In the genomic region with DNA sequence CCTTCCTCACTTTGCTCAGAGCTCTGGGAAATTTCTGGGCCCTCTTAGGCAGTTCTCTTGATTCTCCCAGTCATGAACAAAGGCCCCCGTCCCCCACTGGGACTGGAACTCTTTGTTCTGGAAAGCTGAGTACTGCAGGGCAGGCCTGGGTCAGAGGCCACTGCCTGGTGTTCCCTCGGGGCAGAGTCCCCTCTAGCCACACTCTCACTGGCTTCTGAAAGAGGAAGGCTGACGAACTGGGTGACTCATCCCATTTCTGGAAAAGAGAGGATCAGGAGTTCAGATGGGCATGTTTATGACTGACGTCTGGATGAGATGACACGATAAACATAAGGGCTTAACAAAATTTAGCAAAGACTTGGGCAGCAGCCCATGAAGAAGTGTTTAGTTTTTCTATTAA, we compare ENCODE assay signal across 1 cellular context.
TF ChIP-seq lines count a peak whose summit lies in the region.

No MANE protein-coding gene starts in this region.

TF ChIP-seq in K562, 482 proteins besides CTCF, POLR2A, EP300 and RAD21 (continued from another document and continues in another):
- TF ChIP-seq, protein P1, sequence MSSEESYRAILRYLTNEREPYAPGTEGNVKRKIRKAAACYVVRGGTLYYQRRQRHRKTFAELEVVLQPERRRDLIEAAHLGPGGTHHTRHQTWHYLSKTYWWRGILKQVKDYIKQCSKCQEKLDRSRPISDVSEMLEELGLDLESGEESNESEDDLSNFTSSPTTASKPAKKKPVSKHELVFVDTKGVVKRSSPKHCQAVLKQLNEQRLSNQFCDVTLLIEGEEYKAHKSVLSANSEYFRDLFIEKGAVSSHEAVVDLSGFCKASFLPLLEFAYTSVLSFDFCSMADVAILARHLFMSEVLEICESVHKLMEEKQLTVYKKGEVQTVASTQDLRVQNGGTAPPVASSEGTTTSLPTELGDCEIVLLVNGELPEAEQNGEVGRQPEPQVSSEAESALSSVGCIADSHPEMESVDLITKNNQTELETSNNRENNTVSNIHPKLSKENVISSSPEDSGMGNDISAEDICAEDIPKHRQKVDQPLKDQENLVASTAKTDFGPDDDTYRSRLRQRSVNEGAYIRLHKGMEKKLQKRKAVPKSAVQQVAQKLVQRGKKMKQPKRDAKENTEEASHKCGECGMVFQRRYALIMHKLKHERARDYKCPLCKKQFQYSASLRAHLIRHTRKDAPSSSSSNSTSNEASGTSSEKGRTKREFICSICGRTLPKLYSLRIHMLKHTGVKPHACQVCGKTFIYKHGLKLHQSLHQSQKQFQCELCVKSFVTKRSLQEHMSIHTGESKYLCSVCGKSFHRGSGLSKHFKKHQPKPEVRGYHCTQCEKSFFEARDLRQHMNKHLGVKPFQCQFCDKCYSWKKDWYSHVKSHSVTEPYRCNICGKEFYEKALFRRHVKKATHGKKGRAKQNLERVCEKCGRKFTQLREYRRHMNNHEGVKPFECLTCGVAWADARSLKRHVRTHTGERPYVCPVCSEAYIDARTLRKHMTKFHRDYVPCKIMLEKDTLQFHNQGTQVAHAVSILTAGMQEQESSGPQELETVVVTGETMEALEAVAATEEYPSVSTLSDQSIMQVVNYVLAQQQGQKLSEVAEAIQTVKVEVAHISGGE (CRISPR knock-in tag; IDR thresholded peaks at IDR 0.05), result no peak
- no peak for TF ChIP-seq ZNF507 (tag; conservative IDR thresholded peaks at IDR 0.05)
- TF ChIP-seq, protein P2, sequence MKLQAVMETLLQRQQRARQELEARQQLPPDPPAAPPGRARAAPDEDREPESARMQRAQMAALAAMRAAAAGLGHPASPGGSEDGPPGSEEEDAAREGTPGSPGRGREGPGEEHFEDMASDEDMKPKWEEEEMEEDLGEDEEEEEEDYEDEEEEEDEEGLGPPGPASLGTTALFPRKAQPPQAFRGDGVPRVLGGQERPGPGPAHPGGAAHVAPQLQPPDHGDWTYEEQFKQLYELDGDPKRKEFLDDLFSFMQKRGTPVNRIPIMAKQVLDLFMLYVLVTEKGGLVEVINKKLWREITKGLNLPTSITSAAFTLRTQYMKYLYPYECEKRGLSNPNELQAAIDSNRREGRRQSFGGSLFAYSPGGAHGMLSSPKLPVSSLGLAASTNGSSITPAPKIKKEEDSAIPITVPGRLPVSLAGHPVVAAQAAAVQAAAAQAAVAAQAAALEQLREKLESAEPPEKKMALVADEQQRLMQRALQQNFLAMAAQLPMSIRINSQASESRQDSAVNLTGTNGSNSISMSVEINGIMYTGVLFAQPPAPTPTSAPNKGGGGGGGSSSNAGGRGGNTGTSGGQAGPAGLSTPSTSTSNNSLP (IDR thresholded peaks at IDR 0.05; ENCODE audit: borderline replicate concordance, low read depth, low read length), result no peak
- TF ChIP-seq, protein P3, sequence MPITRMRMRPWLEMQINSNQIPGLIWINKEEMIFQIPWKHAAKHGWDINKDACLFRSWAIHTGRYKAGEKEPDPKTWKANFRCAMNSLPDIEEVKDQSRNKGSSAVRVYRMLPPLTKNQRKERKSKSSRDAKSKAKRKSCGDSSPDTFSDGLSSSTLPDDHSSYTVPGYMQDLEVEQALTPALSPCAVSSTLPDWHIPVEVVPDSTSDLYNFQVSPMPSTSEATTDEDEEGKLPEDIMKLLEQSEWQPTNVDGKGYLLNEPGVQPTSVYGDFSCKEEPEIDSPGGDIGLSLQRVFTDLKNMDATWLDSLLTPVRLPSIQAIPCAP (CRISPR knock-in tag; IDR thresholded peaks at IDR 0.05; ENCODE audit: borderline replicate concordance), result no peak
- TF ChIP-seq RHOXF2B (CRISPR knock-in tag; conservative IDR thresholded peaks at IDR 0.05), result no peak
- no peak for TF ChIP-seq POLR2B (IDR thresholded peaks at IDR 0.05; ENCODE audit: low read depth, partially characterized antibody)
- no peak for TF ChIP-seq ARHGAP35 (IDR thresholded peaks at IDR 0.05; ENCODE audit: partially characterized antibody)
- TF ChIP-seq, protein P4, sequence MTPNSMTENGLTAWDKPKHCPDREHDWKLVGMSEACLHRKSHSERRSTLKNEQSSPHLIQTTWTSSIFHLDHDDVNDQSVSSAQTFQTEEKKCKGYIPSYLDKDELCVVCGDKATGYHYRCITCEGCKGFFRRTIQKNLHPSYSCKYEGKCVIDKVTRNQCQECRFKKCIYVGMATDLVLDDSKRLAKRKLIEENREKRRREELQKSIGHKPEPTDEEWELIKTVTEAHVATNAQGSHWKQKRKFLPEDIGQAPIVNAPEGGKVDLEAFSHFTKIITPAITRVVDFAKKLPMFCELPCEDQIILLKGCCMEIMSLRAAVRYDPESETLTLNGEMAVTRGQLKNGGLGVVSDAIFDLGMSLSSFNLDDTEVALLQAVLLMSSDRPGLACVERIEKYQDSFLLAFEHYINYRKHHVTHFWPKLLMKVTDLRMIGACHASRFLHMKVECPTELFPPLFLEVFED (CRISPR knock-in tag; conservative IDR thresholded peaks at IDR 0.05), result no peak
- no peak for TF ChIP-seq MYNN (IDR thresholded peaks at IDR 0.05)
- no peak for TF ChIP-seq MYNN (CRISPR knock-in tag; IDR thresholded peaks at IDR 0.05)
- TF ChIP-seq, protein P5, sequence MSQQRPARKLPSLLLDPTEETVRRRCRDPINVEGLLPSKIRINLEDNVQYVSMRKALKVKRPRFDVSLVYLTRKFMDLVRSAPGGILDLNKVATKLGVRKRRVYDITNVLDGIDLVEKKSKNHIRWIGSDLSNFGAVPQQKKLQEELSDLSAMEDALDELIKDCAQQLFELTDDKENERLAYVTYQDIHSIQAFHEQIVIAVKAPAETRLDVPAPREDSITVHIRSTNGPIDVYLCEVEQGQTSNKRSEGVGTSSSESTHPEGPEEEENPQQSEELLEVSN (IDR thresholded peaks at IDR 0.05; ENCODE audit: borderline replicate concordance in 1 of 2, extremely low read depth in 1 of 2, insufficient read depth in 1 of 2, insufficient read length in 1 of 2, low read depth in 1 of 2, low read length in 1 of 2, poor library complexity in 1 of 2, severe bottlenecking in 1 of 2), result no peak
- TF ChIP-seq JUNB (CRISPR knock-in tag; conservative IDR thresholded peaks at IDR 0.05), result 0 out of 2 replicates have a peak, but pooled peaks have one; percentile 15
- TF ChIP-seq HMGN3 (IDR thresholded peaks at IDR 0.05; ENCODE audit: borderline replicate concordance, extremely low read depth, insufficient read length, low read depth, low read length), result no peak
- no peak for TF ChIP-seq FOXP1 (CRISPR knock-in tag; IDR thresholded peaks at IDR 0.05)
- TF ChIP-seq, protein P6, sequence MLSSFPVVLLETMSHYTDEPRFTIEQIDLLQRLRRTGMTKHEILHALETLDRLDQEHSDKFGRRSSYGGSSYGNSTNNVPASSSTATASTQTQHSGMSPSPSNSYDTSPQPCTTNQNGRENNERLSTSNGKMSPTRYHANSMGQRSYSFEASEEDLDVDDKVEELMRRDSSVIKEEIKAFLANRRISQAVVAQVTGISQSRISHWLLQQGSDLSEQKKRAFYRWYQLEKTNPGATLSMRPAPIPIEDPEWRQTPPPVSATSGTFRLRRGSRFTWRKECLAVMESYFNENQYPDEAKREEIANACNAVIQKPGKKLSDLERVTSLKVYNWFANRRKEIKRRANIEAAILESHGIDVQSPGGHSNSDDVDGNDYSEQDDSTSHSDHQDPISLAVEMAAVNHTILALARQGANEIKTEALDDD (IDR thresholded peaks at IDR 0.05), result no peak
- no peak for TF ChIP-seq CEBPB (tag; IDR thresholded peaks at IDR 0.05)
- no peak for TF ChIP-seq MTA3 (IDR thresholded peaks at IDR 0.05; ENCODE audit: borderline replicate concordance)
- TF ChIP-seq ZFP36 (IDR thresholded peaks at IDR 0.05; ENCODE audit: low read depth, low read length, partially characterized antibody), result no peak
- TF ChIP-seq NFIC (IDR thresholded peaks at IDR 0.05), result no peak
- TF ChIP-seq KAT8 (IDR thresholded peaks at IDR 0.05; ENCODE audit: low read depth), result no peak
- peak; percentile 32; the same call in 1 of the 2 replicates for TF ChIP-seq ATF7 (IDR thresholded peaks at IDR 0.05)
- TF ChIP-seq DACH1 (IDR thresholded peaks at IDR 0.05; ENCODE audit: partially characterized antibody), result no peak
- TF ChIP-seq TARDBP (IDR thresholded peaks at IDR 0.05), result no peak
- TF ChIP-seq, protein P7, sequence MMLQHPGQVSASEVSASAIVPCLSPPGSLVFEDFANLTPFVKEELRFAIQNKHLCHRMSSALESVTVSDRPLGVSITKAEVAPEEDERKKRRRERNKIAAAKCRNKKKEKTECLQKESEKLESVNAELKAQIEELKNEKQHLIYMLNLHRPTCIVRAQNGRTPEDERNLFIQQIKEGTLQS (IDR thresholded peaks at IDR 0.05), result peak; percentile 89
- TF ChIP-seq, protein P7 (CRISPR knock-in tag; conservative IDR thresholded peaks at IDR 0.05), result no peak
- TF ChIP-seq, protein P8, sequence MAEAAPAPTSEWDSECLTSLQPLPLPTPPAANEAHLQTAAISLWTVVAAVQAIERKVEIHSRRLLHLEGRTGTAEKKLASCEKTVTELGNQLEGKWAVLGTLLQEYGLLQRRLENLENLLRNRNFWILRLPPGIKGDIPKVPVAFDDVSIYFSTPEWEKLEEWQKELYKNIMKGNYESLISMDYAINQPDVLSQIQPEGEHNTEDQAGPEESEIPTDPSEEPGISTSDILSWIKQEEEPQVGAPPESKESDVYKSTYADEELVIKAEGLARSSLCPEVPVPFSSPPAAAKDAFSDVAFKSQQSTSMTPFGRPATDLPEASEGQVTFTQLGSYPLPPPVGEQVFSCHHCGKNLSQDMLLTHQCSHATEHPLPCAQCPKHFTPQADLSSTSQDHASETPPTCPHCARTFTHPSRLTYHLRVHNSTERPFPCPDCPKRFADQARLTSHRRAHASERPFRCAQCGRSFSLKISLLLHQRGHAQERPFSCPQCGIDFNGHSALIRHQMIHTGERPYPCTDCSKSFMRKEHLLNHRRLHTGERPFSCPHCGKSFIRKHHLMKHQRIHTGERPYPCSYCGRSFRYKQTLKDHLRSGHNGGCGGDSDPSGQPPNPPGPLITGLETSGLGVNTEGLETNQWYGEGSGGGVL (CRISPR knock-in tag; IDR thresholded peaks at IDR 0.05), result no peak
- no peak for TF ChIP-seq PTRF (tag; IDR thresholded peaks at IDR 0.05)
- no peak for TF ChIP-seq ELF4 (CRISPR knock-in tag; IDR thresholded peaks at IDR 0.05)
- TF ChIP-seq FOXA1 (IDR thresholded peaks at IDR 0.05; ENCODE audit: borderline replicate concordance), result no peak
- TF ChIP-seq HEY1 (CRISPR knock-in tag; IDR thresholded peaks at IDR 0.05; ENCODE audit: borderline replicate concordance), result no peak
- TF ChIP-seq ARID1B (IDR thresholded peaks at IDR 0.05), result peak; percentile 57; the same call in 1 of the 2 replicates
- no peak for TF ChIP-seq BDP1 (IDR thresholded peaks at IDR 0.05; ENCODE audit: insufficient read depth, insufficient read length)
- no peak for TF ChIP-seq ZNF143 (CRISPR knock-in tag; IDR thresholded peaks at IDR 0.05)
- TF ChIP-seq CAMTA2 (CRISPR knock-in tag; conservative IDR thresholded peaks at IDR 0.05), result no peak
- TF ChIP-seq, protein P9, sequence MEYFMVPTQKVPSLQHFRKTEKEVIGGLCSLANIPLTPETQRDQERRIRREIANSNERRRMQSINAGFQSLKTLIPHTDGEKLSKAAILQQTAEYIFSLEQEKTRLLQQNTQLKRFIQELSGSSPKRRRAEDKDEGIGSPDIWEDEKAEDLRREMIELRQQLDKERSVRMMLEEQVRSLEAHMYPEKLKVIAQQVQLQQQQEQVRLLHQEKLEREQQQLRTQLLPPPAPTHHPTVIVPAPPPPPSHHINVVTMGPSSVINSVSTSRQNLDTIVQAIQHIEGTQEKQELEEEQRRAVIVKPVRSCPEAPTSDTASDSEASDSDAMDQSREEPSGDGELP (CRISPR knock-in tag; IDR thresholded peaks at IDR 0.05; ENCODE audit: borderline replicate concordance), result no peak
- TF ChIP-seq PTBP1 (IDR thresholded peaks at IDR 0.05; ENCODE audit: low read depth, low read length), result no peak
- TF ChIP-seq TEAD4 (IDR thresholded peaks at IDR 0.05; ENCODE audit: low read length), result no peak
- TF ChIP-seq TEAD4 (CRISPR knock-in tag; IDR thresholded peaks at IDR 0.05; ENCODE audit: borderline replicate concordance), result no peak
- TF ChIP-seq, protein P10, sequence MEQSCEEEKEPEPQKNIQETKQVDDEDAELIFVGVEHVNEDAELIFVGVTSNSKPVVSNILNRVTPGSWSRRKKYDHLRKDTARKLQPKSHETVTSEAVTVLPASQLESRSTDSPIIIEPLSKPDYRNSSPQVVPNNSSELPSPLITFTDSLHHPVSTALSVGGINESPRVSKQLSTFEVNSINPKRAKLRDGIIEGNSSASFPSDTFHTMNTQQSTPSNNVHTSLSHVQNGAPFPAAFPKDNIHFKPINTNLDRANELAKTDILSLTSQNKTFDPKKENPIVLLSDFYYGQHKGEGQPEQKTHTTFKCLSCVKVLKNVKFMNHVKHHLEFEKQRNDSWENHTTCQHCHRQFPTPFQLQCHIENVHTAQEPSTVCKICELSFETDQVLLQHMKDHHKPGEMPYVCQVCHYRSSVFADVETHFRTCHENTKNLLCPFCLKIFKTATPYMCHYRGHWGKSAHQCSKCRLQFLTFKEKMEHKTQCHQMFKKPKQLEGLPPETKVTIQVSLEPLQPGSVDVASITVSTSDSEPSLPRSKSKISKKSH (CRISPR knock-in tag; IDR thresholded peaks at IDR 0.05), result no peak
- TF ChIP-seq, protein P11, sequence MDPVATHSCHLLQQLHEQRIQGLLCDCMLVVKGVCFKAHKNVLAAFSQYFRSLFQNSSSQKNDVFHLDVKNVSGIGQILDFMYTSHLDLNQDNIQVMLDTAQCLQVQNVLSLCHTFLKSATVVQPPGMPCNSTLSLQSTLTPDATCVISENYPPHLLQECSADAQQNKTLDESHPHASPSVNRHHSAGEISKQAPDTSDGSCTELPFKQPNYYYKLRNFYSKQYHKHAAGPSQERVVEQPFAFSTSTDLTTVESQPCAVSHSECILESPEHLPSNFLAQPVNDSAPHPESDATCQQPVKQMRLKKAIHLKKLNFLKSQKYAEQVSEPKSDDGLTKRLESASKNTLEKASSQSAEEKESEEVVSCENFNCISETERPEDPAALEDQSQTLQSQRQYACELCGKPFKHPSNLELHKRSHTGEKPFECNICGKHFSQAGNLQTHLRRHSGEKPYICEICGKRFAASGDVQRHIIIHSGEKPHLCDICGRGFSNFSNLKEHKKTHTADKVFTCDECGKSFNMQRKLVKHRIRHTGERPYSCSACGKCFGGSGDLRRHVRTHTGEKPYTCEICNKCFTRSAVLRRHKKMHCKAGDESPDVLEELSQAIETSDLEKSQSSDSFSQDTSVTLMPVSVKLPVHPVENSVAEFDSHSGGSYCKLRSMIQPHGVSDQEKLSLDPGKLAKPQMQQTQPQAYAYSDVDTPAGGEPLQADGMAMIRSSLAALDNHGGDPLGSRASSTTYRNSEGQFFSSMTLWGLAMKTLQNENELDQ (CRISPR knock-in tag; IDR thresholded peaks at IDR 0.05; ENCODE audit: borderline replicate concordance), result no peak
- TF ChIP-seq PHF20 (IDR thresholded peaks at IDR 0.05; ENCODE audit: partially characterized antibody), result no peak
- no peak for TF ChIP-seq PRMT5 (CRISPR knock-in tag; IDR thresholded peaks at IDR 0.05)
- TF ChIP-seq IFI16 (CRISPR knock-in tag; IDR thresholded peaks at IDR 0.05), result no peak
- TF ChIP-seq, protein P12, sequence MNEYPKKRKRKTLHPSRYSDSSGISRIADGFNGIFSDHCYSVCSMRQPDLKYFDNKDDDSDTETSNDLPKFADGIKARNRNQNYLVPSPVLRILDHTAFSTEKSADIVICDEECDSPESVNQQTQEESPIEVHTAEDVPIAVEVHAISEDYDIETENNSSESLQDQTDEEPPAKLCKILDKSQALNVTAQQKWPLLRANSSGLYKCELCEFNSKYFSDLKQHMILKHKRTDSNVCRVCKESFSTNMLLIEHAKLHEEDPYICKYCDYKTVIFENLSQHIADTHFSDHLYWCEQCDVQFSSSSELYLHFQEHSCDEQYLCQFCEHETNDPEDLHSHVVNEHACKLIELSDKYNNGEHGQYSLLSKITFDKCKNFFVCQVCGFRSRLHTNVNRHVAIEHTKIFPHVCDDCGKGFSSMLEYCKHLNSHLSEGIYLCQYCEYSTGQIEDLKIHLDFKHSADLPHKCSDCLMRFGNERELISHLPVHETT (CRISPR knock-in tag; conservative IDR thresholded peaks at IDR 0.05 in 1 of 2, IDR thresholded peaks at IDR 0.05 in 1 of 2), result no peak
- no peak for TF ChIP-seq RFX5 (IDR thresholded peaks at IDR 0.05; ENCODE audit: low read depth, low read length)
